Comparison of ENCODE assay signal across 21 cellular contexts in genomic region chr5:113526421-113526820, GRCh38.
"Had no signal": no experiment of that assay in that cellular context is flagged by ENCODE, and none has a peak within 500 bp of the region (broad histone marks: within the 10 kb centered on the region; RNA-seq: fewer than 3 reads in every experiment).

No MANE protein-coding gene starts in this region.

- ATAC-seq: activated T-helper 17 cell treated with anti-CD3 and anti-CD28 coated beads, Interleukin-2, amount 50 U/mL, for 72 hours; esophagus mucosa; left colon; naive thymus-derived CD8-positive, alpha-beta T cell; stimulated activated naive CD8-positive, alpha-beta T cell treated with anti-CD3 and anti-CD28 coated beads, Interleukin-15, amount 100 ng/mL, for 72 hours; T-helper 17 cell; WTC11 had no signal

- FAIRE-seq: urothelium cell line had no signal

- H3K9me3 ChIP-seq: testis had no signal

- H3K27ac ChIP-seq: adrenal gland, testis had no signal

- H3K27me3 ChIP-seq: adrenal gland, testis had no signal

- H3K4me3 Mint-ChIP-seq: activated naive CD4-positive, alpha-beta T cell treated with anti-CD3 and anti-CD28 coated beads, Interleukin-2, amount 10 ng/mL, durations not matched to agents 7 days and 5 days; activated T-helper 17 cell treated with anti-CD3 and anti-CD28 coated beads, Interleukin-2, amount 50 U/mL, for 72 hours; brain; central memory CD8-positive, alpha-beta T cell; immature natural killer cell; naive thymus-derived CD8-positive, alpha-beta T cell; stimulated activated naive CD8-positive, alpha-beta T cell treated with anti-CD3 and anti-CD28 coated beads, Interleukin-15, amount 100 ng/mL, for 72 hours; T-helper 17 cell; WTC11 had no signal

- H3K27ac Mint-ChIP-seq: activated naive CD4-positive, alpha-beta T cell treated with anti-CD3 and anti-CD28 coated beads, Interleukin-2, amount 10 ng/mL, durations not matched to agents 7 days and 5 days; activated T-helper 17 cell treated with anti-CD3 and anti-CD28 coated beads, Interleukin-2, amount 50 U/mL, for 72 hours; immature natural killer cell; naive thymus-derived CD8-positive, alpha-beta T cell; stimulated activated naive CD8-positive, alpha-beta T cell treated with anti-CD3 and anti-CD28 coated beads, Interleukin-15, amount 100 ng/mL, for 72 hours; T-helper 17 cell; WTC11 had no signal

- DNase-seq: activated CD4-positive, alpha-beta T cell treated with anti-CD3 and anti-CD28 coated beads for 48 hours; activated naive CD4-positive, alpha-beta T cell treated with anti-CD3 and anti-CD28 coated beads, Interleukin-2, amount 10 ng/mL, durations not matched to agents 7 days and 5 days; activated T-cell treated with anti-CD3 and anti-CD28 coated beads for 4 hours; adrenal gland; cortex of kidney; glutamatergic neuron; immature natural killer cell; left colon; naive thymus-derived CD8-positive, alpha-beta T cell; occipital lobe; stimulated activated CD4-positive, alpha-beta T cell treated with anti-CD3 and anti-CD28 coated beads, Interleukin-4, amount 100 ng/mL, for 4 hours; stimulated activated naive CD8-positive, alpha-beta T cell treated with anti-CD3 and anti-CD28 coated beads, Interleukin-15, amount 100 ng/mL, for 72 hours; T-helper 17 cell; testis had no signal

- H3K4me3 ChIP-seq: adrenal gland, lung, testis had no signal

- H3K27me3 Mint-ChIP-seq: activated naive CD4-positive, alpha-beta T cell treated with anti-CD3 and anti-CD28 coated beads, Interleukin-2, amount 10 ng/mL, durations not matched to agents 7 days and 5 days; activated T-helper 17 cell treated with anti-CD3 and anti-CD28 coated beads, Interleukin-2, amount 50 U/mL, for 72 hours; brain; central memory CD8-positive, alpha-beta T cell; naive thymus-derived CD8-positive, alpha-beta T cell; stimulated activated naive CD8-positive, alpha-beta T cell treated with anti-CD3 and anti-CD28 coated beads, Interleukin-15, amount 100 ng/mL, for 72 hours; T-helper 17 cell had no signal

- H3K36me3 ChIP-seq: adrenal gland had no signal

- H3K9me3 Mint-ChIP-seq: central memory CD8-positive, alpha-beta T cell; immature natural killer cell had no signal

- H3K4me1 ChIP-seq: testis had no signal
